Comparison of ENCODE assay signal across 25 cellular contexts in the genomic region with DNA sequence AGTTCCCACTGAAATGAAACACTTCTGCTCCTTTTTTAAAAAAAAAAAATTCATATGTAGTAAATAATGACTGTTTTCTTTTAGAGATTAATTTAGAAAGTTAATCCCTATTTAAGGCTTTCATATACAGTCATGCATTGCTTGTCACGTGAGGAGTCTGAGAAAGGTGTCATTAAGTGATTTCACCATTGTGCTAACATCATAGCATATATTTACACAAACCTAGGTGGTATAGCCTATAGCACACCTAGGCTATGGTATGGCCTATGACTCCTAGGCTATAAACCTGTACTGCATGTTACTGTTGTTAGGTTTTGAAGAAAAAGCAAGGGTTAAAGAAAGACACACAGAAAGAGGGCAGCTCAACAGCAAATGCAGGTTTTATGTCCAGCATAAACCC. TPM values are rescaled to one million over a fixed set of nuclear protein-coding genes. Genes with fewer than 3 reads are reported as not detected.
DNase-seq lines count a peak whose midpoint lies in the region; ATAC-seq, FAIRE-seq and TF ChIP-seq lines count a peak whose summit lies in the region.
"Had no signal": no experiment of that assay in that cellular context is flagged by ENCODE, and none has a peak within 500 bp of the region (broad histone marks: within the 10 kb centered on the region; RNA-seq: fewer than 3 reads in every experiment).

No MANE protein-coding gene starts in this region.

- no peaks in the 10 kb centered on the region for H3K9me3 Mint-ChIP-seq in activated T-cell treated with anti-CD3 and anti-CD28 coated beads, Interleukin-2, amount 50 U/mL, for 72 hours
- no peaks in the 10 kb centered on the region for H3K9me3 Mint-ChIP-seq in activated T-cell treated with anti-CD3 and anti-CD28 coated beads, Interleukin-2, amount 50 U/mL, for 24 hours
- H3K9me3 Mint-ChIP-seq in neural progenitor cell: no peaks in the 10 kb centered on the region
- H3K9me3 Mint-ChIP-seq in stimulated activated memory B cell treated with anti-CD40 and anti-IgM and Interleukin-4, amounts not matched to agents 10 μg/mL and 1 μg/mL and 100 μg/mL, for 72 hours: no peaks in the 10 kb centered on the region
- H3K9me3 Mint-ChIP-seq: HFFc6 had no signal

- FAIRE-seq in GM12891 (lab: Jason Lieb, UNC): peak; percentile 50
- FAIRE-seq: GM19239 had no signal

- no peaks in the 10 kb centered on the region for H3F3A ChIP-seq in neural progenitor cell (ENCODE audit: low read depth)

- H3K27ac Mint-ChIP-seq in activated T-cell treated with anti-CD3 and anti-CD28 coated beads, Interleukin-2, amount 50 U/mL, for 72 hours: no peak overlapping the region
- H3K27ac Mint-ChIP-seq in activated T-cell treated with anti-CD3 and anti-CD28 coated beads, Interleukin-2, amount 50 U/mL, for 24 hours: no peak overlapping the region
- H3K27ac Mint-ChIP-seq in neural progenitor cell: no peak overlapping the region
- H3K27ac Mint-ChIP-seq in stimulated activated memory B cell treated with anti-CD40 and anti-IgM and Interleukin-4, amounts not matched to agents 10 μg/mL and 1 μg/mL and 100 μg/mL, for 72 hours: no peak overlapping the region
- H3K27ac Mint-ChIP-seq: CD14-positive monocyte, HFFc6 had no signal

- ATAC-seq in activated T-cell treated with anti-CD3 and anti-CD28 coated beads, Interleukin-2, amount 50 U/mL, for 72 hours (replicated peaks in 1 of 2): peak; percentile 41 to 57
- no peak for ATAC-seq in stimulated activated memory B cell treated with anti-CD40 and anti-IgM and Interleukin-4, amounts not matched to agents 10 μg/mL and 1 μg/mL and 100 μg/mL, for 72 hours

- no peak overlapping the region for H2BK12ac ChIP-seq in mesenchymal stem cell (ENCODE audit: low read length in 2 of 2)

- H3K4me1 ChIP-seq in neural progenitor cell: peaks cover 15% of the 10 kb centered on the region
- peaks cover 13% of the 10 kb centered on the region for H3K4me1 ChIP-seq in mesenchymal stem cell (ENCODE audit: control insufficient read depth, insufficient read depth, low read depth, low read length)
- H3K4me1 ChIP-seq in Karpas-422 (ENCODE audit: low read length): no peaks in the 10 kb centered on the region

- H3K23ac ChIP-seq in mesenchymal stem cell (ENCODE audit: low read length in 2 of 2): no peak overlapping the region

- no peak overlapping the region for H2BK15ac ChIP-seq in mesenchymal stem cell (ENCODE audit: low read depth, poor library complexity, severe bottlenecking)

- no peaks in the 10 kb centered on the region for H3K36me3 Mint-ChIP-seq in activated T-cell treated with anti-CD3 and anti-CD28 coated beads, Interleukin-2, amount 50 U/mL, for 72 hours (ENCODE audit: insufficient read depth in 2 of 2)
- no peaks in the 10 kb centered on the region for H3K36me3 Mint-ChIP-seq in activated T-cell treated with anti-CD3 and anti-CD28 coated beads, Interleukin-2, amount 50 U/mL, for 24 hours (ENCODE audit: low read depth)
- H3K36me3 Mint-ChIP-seq in neural progenitor cell: no peaks in the 10 kb centered on the region
- no peaks in the 10 kb centered on the region for H3K36me3 Mint-ChIP-seq in stimulated activated memory B cell treated with anti-CD40 and anti-IgM and Interleukin-4, amounts not matched to agents 10 μg/mL and 1 μg/mL and 100 μg/mL, for 72 hours

- TF ChIP-seq CTCF in neural progenitor cell (IDR thresholded peaks at IDR 0.05): no peak

- H2AFZ ChIP-seq in neural progenitor cell (replicated peaks): no peak overlapping the region
- H2AFZ ChIP-seq in mesenchymal stem cell (ENCODE audit: low read depth, low read length): no peak overlapping the region
- no peak overlapping the region for H2AFZ ChIP-seq in Karpas-422 (ENCODE audit: low read length)

- H3K4me2 ChIP-seq in neural progenitor cell (peak overlapping the region; percentile 80), mesenchymal stem cell (ENCODE audit: low read length, poor library complexity, severe bottlenecking) (no peak overlapping the region), Karpas-422 (ENCODE audit: low read depth, low read length, poor library complexity, severe bottlenecking) (no peak overlapping the region)

- no peaks in the 10 kb centered on the region for H3K9me2 ChIP-seq in Karpas-422 (replicated peaks; ENCODE audit: insufficient read depth, low read length)

- no peak overlapping the region for H4K8ac ChIP-seq in mesenchymal stem cell (ENCODE audit: low read length)

- no peak overlapping the region for H3K18ac ChIP-seq in mesenchymal stem cell (ENCODE audit: low read depth in 1 of 2, low read length in 2 of 2)

- H3K79me2 ChIP-seq in neural progenitor cell (ENCODE audit: low read depth) (no peaks in the 10 kb centered on the region), Karpas-422 (ENCODE audit: low read length) (no peaks in the 10 kb centered on the region)

- no peaks in the 10 kb centered on the region for H3K36me3 ChIP-seq in neural progenitor cell
- H3K36me3 ChIP-seq in mesenchymal stem cell (ENCODE audit: control insufficient read depth in 1 of 2, insufficient read depth in 2 of 2, low read depth in 1 of 2, low read length in 2 of 2): no peaks in the 10 kb centered on the region
- no peaks in the 10 kb centered on the region for H3K36me3 ChIP-seq in Karpas-422 (ENCODE audit: insufficient read depth, low read length)

- no peak for TF ChIP-seq POLR2A in GM12891 (IDR thresholded peaks at IDR 0.05; ENCODE audit: low read depth, low read length)

- no peak overlapping the region for H2BK120ac ChIP-seq in mesenchymal stem cell (ENCODE audit: low read depth, low read length)

- H2AK5ac ChIP-seq in mesenchymal stem cell (ENCODE audit: low read length, severe bottlenecking): no peak overlapping the region

- no peaks in the 10 kb centered on the region for H3K9me3 ChIP-seq in neural progenitor cell (ENCODE audit: low read depth)
- H3K9me3 ChIP-seq in mesenchymal stem cell (ENCODE audit: control insufficient read depth, low read length): no peaks in the 10 kb centered on the region
- no peaks in the 10 kb centered on the region for H3K9me3 ChIP-seq in Karpas-422 (ENCODE audit: low read length)
- H3K9me3 ChIP-seq: Caco-2 had no signal

- H3K79me1 ChIP-seq in mesenchymal stem cell (replicated peaks; ENCODE audit: low read length, poor library complexity, severe bottlenecking): no peaks in the 10 kb centered on the region

- no peak overlapping the region for H3K4me3 Mint-ChIP-seq in activated T-cell treated with anti-CD3 and anti-CD28 coated beads, Interleukin-2, amount 50 U/mL, for 72 hours
- H3K4me3 Mint-ChIP-seq in activated T-cell treated with anti-CD3 and anti-CD28 coated beads, Interleukin-2, amount 50 U/mL, for 24 hours: no peak overlapping the region
- no peak overlapping the region for H3K4me3 Mint-ChIP-seq in neural progenitor cell
- H3K4me3 Mint-ChIP-seq in stimulated activated memory B cell treated with anti-CD40 and anti-IgM and Interleukin-4, amounts not matched to agents 10 μg/mL and 1 μg/mL and 100 μg/mL, for 72 hours: no peak overlapping the region

- H3K27me3 ChIP-seq in neural progenitor cell: peaks cover 49% of the 10 kb centered on the region
- peaks cover 53 to 56% of the 10 kb centered on the region in 2 experiments for H3K27me3 ChIP-seq in mesenchymal stem cell (ENCODE audit: control insufficient read depth in 1 of 2, insufficient read depth in 1 of 2, low read length in 2 of 2)
- H3K27me3 ChIP-seq in Karpas-422 (ENCODE audit: low read length): no peaks in the 10 kb centered on the region

- H3K9ac ChIP-seq in neural progenitor cell (no peak overlapping the region), mesenchymal stem cell (ENCODE audit: low read length) (no peak overlapping the region), Karpas-422 (ENCODE audit: low read length) (no peak overlapping the region)

- H2BK5ac ChIP-seq in mesenchymal stem cell (ENCODE audit: low read depth, low read length, poor library complexity, severe bottlenecking): no peak overlapping the region

- no peak for DNase-seq in activated T-cell treated with anti-CD3 and anti-CD28 coated beads, Interleukin-2, amount 50 U/mL, for 72 hours
- DNase-seq in activated T-cell treated with anti-CD3 and anti-CD28 coated beads, Interleukin-2, amount 50 U/mL, for 24 hours: no peak
- DNase-seq in GM12891 (ENCODE audit: insufficient read length, low spot score) (no peak), NCI-H69 (lab: John Stamatoyannopoulos, UW) (peak; percentile 87), neural progenitor cell (ENCODE audit: low spot score) (no peak), mesenchymal stem cell (no peak), Karpas-422 (no peak)
- DNase-seq: ACHN; AML-193; Caco-2; EL; HFFc6; KBM-7; NCI-H1694; NCI-H345; NCI-H526; NK-92 treated with Interleukin-12 subunit alpha and Interleukin-12 subunit beta, amount 100 ng/mL, for 24 hours; OCI-M1; SHP77 treated with DMSO at 0.1 percent for 48 hours had no signal

- no peak overlapping the region for H3K4me3 ChIP-seq in neural progenitor cell
- H3K4me3 ChIP-seq in mesenchymal stem cell (ENCODE audit: insufficient read depth in 1 of 2, low read depth in 1 of 2, low read length in 2 of 2): no peak overlapping the region
- no peak overlapping the region for H3K4me3 ChIP-seq in Karpas-422 (ENCODE audit: low read length)

- no CpG with 5 or more reads among the region's 1 CpG for WGBS in mesenchymal stem cell

- peaks cover 19% of the 10 kb centered on the region for H3K27me3 Mint-ChIP-seq in activated T-cell treated with anti-CD3 and anti-CD28 coated beads, Interleukin-2, amount 50 U/mL, for 72 hours (ENCODE audit: low read depth)
- H3K27me3 Mint-ChIP-seq in activated T-cell treated with anti-CD3 and anti-CD28 coated beads, Interleukin-2, amount 50 U/mL, for 24 hours: peaks cover 13% of the 10 kb centered on the region
- peaks cover 21% of the 10 kb centered on the region for H3K27me3 Mint-ChIP-seq in neural progenitor cell (ENCODE audit: insufficient read depth, low read depth)
- peaks cover 81% of the 10 kb centered on the region for H3K27me3 Mint-ChIP-seq in stimulated activated memory B cell treated with anti-CD40 and anti-IgM and Interleukin-4, amounts not matched to agents 10 μg/mL and 1 μg/mL and 100 μg/mL, for 72 hours

- H3K4me1 Mint-ChIP-seq in activated T-cell treated with anti-CD3 and anti-CD28 coated beads, Interleukin-2, amount 50 U/mL, for 72 hours (ENCODE audit: low read depth): peaks cover 30% of the 10 kb centered on the region
- peaks cover 35% of the 10 kb centered on the region for H3K4me1 Mint-ChIP-seq in activated T-cell treated with anti-CD3 and anti-CD28 coated beads, Interleukin-2, amount 50 U/mL, for 24 hours (ENCODE audit: low read depth)
- H3K4me1 Mint-ChIP-seq in neural progenitor cell: peaks cover 9% of the 10 kb centered on the region
- H3K4me1 Mint-ChIP-seq in stimulated activated memory B cell treated with anti-CD40 and anti-IgM and Interleukin-4, amounts not matched to agents 10 μg/mL and 1 μg/mL and 100 μg/mL, for 72 hours: peaks cover 13% of the 10 kb centered on the region

- no peak overlapping the region for H3K14ac ChIP-seq in mesenchymal stem cell (ENCODE audit: low read length in 2 of 2)

- H4K20me1 ChIP-seq in neural progenitor cell (ENCODE audit: low read depth) (no peaks in the 10 kb centered on the region), Karpas-422 (ENCODE audit: insufficient read depth, low read depth, low read length) (no peaks in the 10 kb centered on the region)

- no peak overlapping the region for H3K4ac ChIP-seq in mesenchymal stem cell (ENCODE audit: low read depth in 1 of 2, low read length in 2 of 2)

- H4K91ac ChIP-seq in mesenchymal stem cell (ENCODE audit: low read length): no peak overlapping the region

- H3K27ac ChIP-seq in neural progenitor cell (no peak overlapping the region), mesenchymal stem cell (ENCODE audit: low read length, poor library complexity, severe bottlenecking) (no peak overlapping the region), Karpas-422 (ENCODE audit: low read length) (no peak overlapping the region)

RNA-seq across cellular contexts. Expression of gene PPY, which starts 13.7 kb away (rescaled TPM):
- not detected for total RNA-seq in activated T-cell treated with anti-CD3 and anti-CD28 coated beads, Interleukin-2, amount 50 U/mL, for 72 hours
- not detected for polyA plus RNA-seq in GM12891 (2012; ENCODE audit: low read depth, missing spikeins)
- not detected in 2 replicates for total RNA-seq in neural progenitor cell (ENCODE audit: low replicate concordance)
- polyA plus RNA-seq in mesenchymal stem cell (2013, experiment 1 of 2): not detected
- not detected for polyA plus RNA-seq in mesenchymal stem cell (2013, experiment 2 of 2)
- not detected in 2 replicates for total RNA-seq in Karpas-422 (2014; rRNA removed; shearing (Covaris generic); ENCODE audit: low replicate concordance)
- total RNA-seq: Caco-2, H4, HFFc6, M059J, RPMI7951 had no signal
- polyA plus RNA-seq: CD14-positive monocyte had no signal

RNA-seq across cellular contexts. Expression of gene MPP2, which starts 21.3 kb away (rescaled TPM):
- total RNA-seq in activated T-cell treated with anti-CD3 and anti-CD28 coated beads, Interleukin-2, amount 50 U/mL, for 72 hours: 1 to 10 TPM; 4.0 to 4.1 TPM
- 0.04 TPM for polyA plus RNA-seq in GM12891 (2012; ENCODE audit: low read depth, missing spikeins)
- total RNA-seq in neural progenitor cell (ENCODE audit: low replicate concordance): 7.8 and 24.5 TPM in 2 replicates
- polyA plus RNA-seq in mesenchymal stem cell (2013, experiment 1 of 2): 0.59 TPM
- polyA plus RNA-seq in mesenchymal stem cell (2013, experiment 2 of 2): 0.59 TPM
- total RNA-seq in Karpas-422 (2014; rRNA removed; shearing (Covaris generic); ENCODE audit: low replicate concordance): not detected in 2 replicates
- polyA plus RNA-seq: CD14-positive monocyte had no signal

RNA-seq across cellular contexts. Expression of gene PYY, which starts 25.1 kb away (rescaled TPM):
- total RNA-seq in activated T-cell treated with anti-CD3 and anti-CD28 coated beads, Interleukin-2, amount 50 U/mL, for 72 hours: not detected
- 0.21 TPM for polyA plus RNA-seq in GM12891 (2012; ENCODE audit: low read depth, missing spikeins)
- 0.40 TPM in 1 of 2 replicates, not detected in the other for total RNA-seq in neural progenitor cell (ENCODE audit: low replicate concordance)
- not detected for polyA plus RNA-seq in mesenchymal stem cell (2013, experiment 1 of 2)
- not detected for polyA plus RNA-seq in mesenchymal stem cell (2013, experiment 2 of 2)
- 0.51 TPM in 1 of 2 replicates, not detected in the other for total RNA-seq in Karpas-422 (2014; rRNA removed; shearing (Covaris generic); ENCODE audit: low replicate concordance)
- total RNA-seq: Caco-2, M059J, RPMI7951 had no signal
- polyA plus RNA-seq: CD14-positive monocyte had no signal
